Comparison of ENCODE assay signal across 26 cellular contexts in the genomic region with DNA sequence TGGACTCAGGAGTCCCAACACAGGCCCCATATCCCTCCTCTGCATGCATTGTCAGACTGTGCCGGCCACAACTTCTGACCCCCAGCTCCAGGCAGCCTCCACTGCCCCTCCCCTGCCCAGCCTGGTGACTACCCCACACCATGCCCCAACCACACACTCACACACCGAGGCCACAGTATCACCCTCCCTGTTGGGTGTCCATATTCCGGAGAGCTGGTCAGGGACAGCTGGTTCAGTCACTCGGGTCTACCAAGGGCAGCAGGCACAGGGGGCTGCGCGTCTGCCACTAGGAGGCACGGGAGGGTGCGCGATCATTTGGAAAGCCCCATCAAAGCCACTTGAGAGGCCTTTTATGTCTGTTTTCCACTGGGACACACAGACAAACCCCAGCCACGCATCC. TPM values are rescaled to one million over a fixed set of nuclear protein-coding genes. Genes with fewer than 3 reads are reported as not detected.
DNase-seq lines count a peak whose midpoint lies in the region; ATAC-seq and TF ChIP-seq lines count a peak whose summit lies in the region.
"Had no signal": no experiment of that assay in that cellular context is flagged by ENCODE, and none has a peak within 500 bp of the region (broad histone marks: within the 10 kb centered on the region; RNA-seq: fewer than 3 reads in every experiment).

No MANE protein-coding gene starts in this region.

- H3K27me3 ChIP-seq in BLaER1 treated with 17β-estradiol and CSF1 and Interleukin-3, amounts not matched to agents 10 nM and 100 nM: peaks cover 57 to 100% (median 95%) of the 10 kb centered on the region in 11 experiments
- H3K27me3 ChIP-seq in osteoblast (ENCODE audit: insufficient read depth, low read length): peaks cover 3% of the 10 kb centered on the region
- H3K27me3 ChIP-seq in esophagus muscularis mucosa: peaks cover 0 to 4% (median 0%) of the 10 kb centered on the region in 4 donors
- H3K27me3 ChIP-seq: BE2C had no signal

- H3K4me1 ChIP-seq in BLaER1 treated with 17β-estradiol and CSF1 and Interleukin-3, amounts not matched to agents 10 nM and 100 nM: peaks cover 66 to 96% (median 91%) of the 10 kb centered on the region in 10 experiments
- no peaks in the 10 kb centered on the region for H3K4me1 ChIP-seq in osteoblast (ENCODE audit: insufficient read depth, low read length)
- H3K4me1 ChIP-seq in esophagus muscularis mucosa: no peaks in the 10 kb centered on the region
- H3K4me1 ChIP-seq: BE2C had no signal

- peak overlapping the region; percentile 59 to 89 (median 77) for H3K4me2 ChIP-seq in BLaER1 treated with 17β-estradiol and CSF1 and Interleukin-3, amounts not matched to agents 10 nM and 100 nM
- no peak overlapping the region for H3K4me2 ChIP-seq in osteoblast (ENCODE audit: insufficient read depth, low read length)

- ATAC-seq in HG03280 (IDR thresholded peaks at IDR 0.05; ENCODE audit: unreplicated experiment): no peak
- ATAC-seq in GM21360 (IDR thresholded peaks at IDR 0.05; ENCODE audit: unreplicated experiment): no peak
- ATAC-seq: GM12878 had no signal

- H3K4me3 ChIP-seq in BLaER1 treated with 17β-estradiol and CSF1 and Interleukin-3, amounts not matched to agents 10 nM and 100 nM: no peak overlapping the region
- no peak overlapping the region for H3K4me3 ChIP-seq in osteoblast (ENCODE audit: insufficient read depth, low read length)
- H3K4me3 ChIP-seq in esophagus muscularis mucosa: no peak overlapping the region
- H3K4me3 ChIP-seq: GM12878 had no signal

- TF ChIP-seq EP300 in esophagus muscularis mucosa (IDR thresholded peaks at IDR 0.05): no peak

- intact Hi-C loops in esophagus muscularis mucosa (cut with DNase I): no loop called here

- H3K9me3 ChIP-seq in BLaER1 treated with 17β-estradiol and CSF1 and Interleukin-3, amounts not matched to agents 10 nM and 100 nM (replicated peaks in 1 of 11): peaks cover 0 to 6% (median 0%) of the 10 kb centered on the region in 11 experiments; a peak in 4 of 22 replicates
- no peaks in the 10 kb centered on the region for H3K9me3 ChIP-seq in osteoblast (ENCODE audit: low read depth, low read length)
- H3K9me3 ChIP-seq in esophagus muscularis mucosa: no peaks in the 10 kb centered on the region
- H3K9me3 ChIP-seq: BE2C had no signal

- H4K20me1 ChIP-seq in BLaER1 treated with 17β-estradiol and CSF1 and Interleukin-3, amounts not matched to agents 10 nM and 100 nM: peaks cover 0 to 20% (median 3%) of the 10 kb centered on the region in 11 experiments; a peak in 7 of 22 replicates
- no peaks in the 10 kb centered on the region for H4K20me1 ChIP-seq in osteoblast (ENCODE audit: insufficient read depth, low read length)

- no peak overlapping the region for H2AFZ ChIP-seq in osteoblast (ENCODE audit: low read length)

- H3K27ac ChIP-seq in BLaER1 treated with 17β-estradiol and CSF1 and Interleukin-3, amounts not matched to agents 10 nM and 100 nM: peak overlapping the region in 6 of 11 experiments; percentile 30 to 76 (median 66); a peak in 8 of 22 replicates
- H3K27ac ChIP-seq in osteoblast (ENCODE audit: low read depth, low read length) (no peak overlapping the region), esophagus muscularis mucosa (replicated peaks in 1 of 4) (no peak overlapping the region)

- H3K9ac ChIP-seq in BLaER1 treated with 17β-estradiol and CSF1 and Interleukin-3, amounts not matched to agents 10 nM and 100 nM: peak overlapping the region in 4 of 11 experiments; percentile 23 to 54 (median 38); a peak in 6 of 22 replicates

- no peak for TF ChIP-seq POLR2A in esophagus muscularis mucosa (IDR thresholded peaks at IDR 0.05; ENCODE audit: low read depth)

- WGBS in esophagus muscularis mucosa: 88% methylated on average over 6 of the region's 10 CpGs

- no peaks in the 10 kb centered on the region for H3K79me2 ChIP-seq in osteoblast (ENCODE audit: insufficient read depth, low read length)

- TF ChIP-seq CTCF in osteoblast (IDR thresholded peaks at IDR 0.05; ENCODE audit: extremely low read depth, low read depth, low read length) (no peak), esophagus muscularis mucosa (IDR thresholded peaks at IDR 0.05) (no peak)

- H3K36me3 ChIP-seq in BLaER1 treated with 17β-estradiol and CSF1 and Interleukin-3, amounts not matched to agents 10 nM and 100 nM: no peaks in the 10 kb centered on the region
- no peaks in the 10 kb centered on the region for H3K36me3 ChIP-seq in osteoblast (ENCODE audit: insufficient read depth, low read length)
- H3K36me3 ChIP-seq in esophagus muscularis mucosa: no peaks in the 10 kb centered on the region
- H3K36me3 ChIP-seq: BE2C had no signal

- peak; percentile 64 for DNase-seq in myocyte (ENCODE audit: low read depth)
- DNase-seq in osteoblast (ENCODE audit: insufficient read length, low spot score, missing footprints): peak; percentile 77
- DNase-seq in superior temporal gyrus (ENCODE audit: extremely low spot score): no peak
- no peak for DNase-seq in esophagus muscularis mucosa (ENCODE audit: extremely low spot score)
- DNase-seq: 8988T; ACHN; BE2C; C1 segment of cervical spinal cord; CD4-positive, alpha-beta memory T cell; CD4-positive, CD25-positive, alpha-beta regulatory T cell; CD8-positive, alpha-beta memory T cell; COR-L47; DMS 273 treated with DMSO at 0.1 percent for 48 hours; DMS153; DMS53; DMS79; DND-41; EL; GDM1 had no signal

RNA-seq across cellular contexts. Expression of a gene that starts 26.3 kb away (rescaled TPM):
- 32.6 and 35.1 TPM in 2 replicates for total RNA-seq in myocyte
- 25.0 TPM for polyA plus RNA-seq in myocyte (2012)
- 29.3 and 33.0 TPM in 2 replicates for total RNA-seq in osteoblast
- 10 to 100 TPM; 38.6 to 58.3 (median 49.8) TPM for total RNA-seq in esophagus muscularis mucosa

RNA-seq across cellular contexts. Expression of a gene that starts 55.2 kb away (rescaled TPM):
- total RNA-seq in myocyte: 0.40 and 0.57 TPM in 2 replicates
- 0.20 TPM for polyA plus RNA-seq in myocyte (2012)
- under 0.01 TPM in 1 of 2 replicates, not detected in the other for total RNA-seq in osteoblast
- under 1 TPM; under 0.01 to 0.33 (median 0.21) TPM for total RNA-seq in esophagus muscularis mucosa
- total RNA-seq: CD4-positive, alpha-beta memory T cell; CD4-positive, CD25-positive, alpha-beta regulatory T cell; CD8-positive, alpha-beta memory T cell; Daoy; G401; GM12878 had no signal
- polyA plus RNA-seq: CD14-positive monocyte; CD4-positive, CD25-positive, alpha-beta regulatory T cell; CD8-positive, alpha-beta memory T cell had no signal

Comparison
In these comparisons a context has a peak if more than half of its experiments do, and no peak if none do; other contexts are left out.
1. H3K27ac ChIP-seq: peak in BLaER1 treated with 17β-estradiol and CSF1 and Interleukin-3, amounts not matched to agents 10 nM and 100 nM (6 of 11); none in osteoblast (single experiment) and esophagus muscularis mucosa (0 of 4).
2. DNase-seq: peak in myocyte (single experiment) and osteoblast (single experiment); none in superior temporal gyrus (single experiment) and esophagus muscularis mucosa (single experiment).